ENCODE assay signal across 8 cellular contexts in the genomic region with DNA sequence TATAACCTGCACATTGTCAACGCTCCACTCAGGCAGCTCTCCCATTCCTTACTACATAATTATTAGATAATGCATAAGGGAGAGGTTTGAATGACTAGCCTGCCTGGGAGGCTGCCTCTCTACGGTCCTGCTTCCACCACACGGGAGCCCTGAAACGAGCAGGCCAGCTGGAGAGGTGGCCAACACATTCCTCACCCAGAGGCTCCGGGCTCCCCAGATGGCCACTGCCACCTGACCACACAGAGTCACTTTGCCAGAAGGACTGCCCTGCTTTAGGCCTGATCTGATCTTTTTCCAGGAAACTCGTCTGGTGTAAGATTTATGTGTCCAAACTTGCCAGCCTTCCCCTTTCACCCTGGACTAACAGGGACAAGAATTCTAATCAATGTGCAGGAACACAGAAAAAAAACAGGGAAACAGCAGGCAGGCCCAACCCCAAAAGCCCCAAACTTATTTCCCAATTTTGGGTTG. TPM values are rescaled to one million over a fixed set of nuclear protein-coding genes. Genes with fewer than 3 reads are reported as not detected.
DNase-seq lines count a peak whose midpoint lies in the region; ATAC-seq and TF ChIP-seq lines count a peak whose summit lies in the region.

No MANE protein-coding gene starts in this region.

- H3K27ac Mint-ChIP-seq in osteocyte (ENCODE audit: unreplicated experiment) = no peak overlapping the region

- peak; percentile 55 for DNase-seq in Daoy (ENCODE audit: low read depth)
- DNase-seq in RPMI7951 (ENCODE audit: low read depth) = peak; percentile 95
- peak; percentile 53 for DNase-seq in osteocyte (ENCODE audit: extremely low spot score, unreplicated experiment)
- DNase-seq in RKO (ENCODE audit: low spot score) = no peak
- no peak for DNase-seq in NCI-H345 treated with DMSO at 0.1 percent for 48 hours (lab: John Stamatoyannopoulos, UW; ENCODE audit: unreplicated experiment)
- DNase-seq in NCI-H510A treated with DMSO at 0.1 percent for 48 hours (lab: John Stamatoyannopoulos, UW) = no peak

- TF ChIP-seq CTCF in osteocyte (IDR thresholded peaks at IDR 0.05) = no peak

- ATAC-seq in esophagus mucosa (peak; percentile 55), HG02938 (IDR thresholded peaks at IDR 0.05; ENCODE audit: unreplicated experiment) (no peak)

- H3K36me3 Mint-ChIP-seq in osteocyte (ENCODE audit: unreplicated experiment) = no peaks in the 10 kb centered on the region

- H3K9me3 Mint-ChIP-seq in osteocyte (ENCODE audit: unreplicated experiment) = no peaks in the 10 kb centered on the region

- no peaks in the 10 kb centered on the region for H3K4me1 Mint-ChIP-seq in osteocyte (ENCODE audit: unreplicated experiment)

- no peak overlapping the region for H3K4me3 Mint-ChIP-seq in osteocyte (ENCODE audit: unreplicated experiment)

- no peaks in the 10 kb centered on the region for H3K27me3 Mint-ChIP-seq in osteocyte (ENCODE audit: unreplicated experiment)

RNA-seq across cellular contexts. Expression of a gene that starts 27.8 kb away (rescaled TPM):
- total RNA-seq in Daoy (2014; rRNA removed; shearing (Covaris generic)) = 7.5 and 9.5 TPM in 2 replicates
- total RNA-seq in RPMI7951 (2014; rRNA removed; shearing (Covaris generic)) = 4.1 and 5.4 TPM in 2 replicates
- total RNA-seq in esophagus mucosa (7.0 TPM), osteocyte (0.78 and 0.97 TPM in 2 replicates)

Comparison
In these comparisons a context has a peak if more than half of its experiments do, and no peak if none do; other contexts are left out.
1. DNase-seq: peak in Daoy (single experiment), RPMI7951 (single experiment) and osteocyte (single experiment); none in RKO (single experiment), NCI-H345 treated with DMSO at 0.1 percent for 48 hours (single experiment) and NCI-H510A treated with DMSO at 0.1 percent for 48 hours (single experiment).